In the genomic region with DNA sequence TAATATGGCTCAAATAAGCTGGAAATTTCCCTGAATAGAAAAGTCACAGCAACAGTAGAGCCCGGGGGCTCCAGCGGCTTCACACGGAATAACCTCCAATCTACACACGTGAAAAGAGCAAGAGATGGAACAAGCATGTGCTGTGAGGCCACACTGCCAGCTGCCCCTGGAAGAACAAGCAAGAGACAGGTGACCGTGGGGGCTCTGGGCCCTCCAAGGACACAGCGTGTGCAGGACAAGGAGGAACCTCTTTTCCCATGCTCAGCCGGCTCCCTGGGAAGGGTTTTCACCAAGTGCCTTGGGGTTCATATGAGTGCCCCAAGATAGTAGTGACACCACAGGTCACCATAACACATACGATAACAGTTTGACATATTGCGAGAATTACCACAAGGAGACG, we compare ENCODE assay signal across 19 cellular contexts.
"Had no signal": no experiment of that assay in that cellular context is flagged by ENCODE, and none has a peak within 500 bp of the region (broad histone marks: within the 10 kb centered on the region; RNA-seq: fewer than 3 reads in every experiment).

No MANE protein-coding gene starts in this region.

- DNase-seq: activated CD4-positive, alpha-beta T cell treated with anti-CD3 and anti-CD28 coated beads, Interleukin-2, amount 10 ng/mL, durations not matched to agents 7 days and 5 days; activated CD8-positive, alpha-beta T cell treated with anti-CD3 and anti-CD28 coated beads, Interleukin-2, amount 10 ng/mL, durations not matched to agents 7 days and 5 days; activated gamma-delta T cell; activated T-cell treated with anti-CD3 and anti-CD28 coated beads, Interleukin-2, amount 50 U/mL, for 48 hours; anterior cingulate cortex; central memory CD4-positive, alpha-beta T cell; cortex of kidney; mesenchymal stem cell; naive thymus-derived CD4-positive, alpha-beta T cell; SJCRH30; stimulated activated naive CD8-positive, alpha-beta T cell treated with anti-CD3 and anti-CD28 coated beads, Interleukin-15, amount 100 ng/mL, for 72 hours; trophoblast cell had no signal

- H3K27me3 Mint-ChIP-seq: activated CD4-positive, alpha-beta T cell treated with anti-CD3 and anti-CD28 coated beads, Interleukin-2, amount 10 ng/mL, durations not matched to agents 7 days and 5 days; naive thymus-derived CD4-positive, alpha-beta T cell; stimulated activated naive CD8-positive, alpha-beta T cell treated with anti-CD3 and anti-CD28 coated beads, Interleukin-15, amount 100 ng/mL, for 72 hours had no signal

- H3K4me1 Mint-ChIP-seq: activated CD4-positive, alpha-beta T cell treated with anti-CD3 and anti-CD28 coated beads, Interleukin-2, amount 10 ng/mL, durations not matched to agents 7 days and 5 days; brain; stimulated activated naive CD8-positive, alpha-beta T cell treated with anti-CD3 and anti-CD28 coated beads, Interleukin-15, amount 100 ng/mL, for 72 hours had no signal

- H3K4me3 ChIP-seq: esophagus muscularis mucosa, gastroesophageal sphincter, heart left ventricle, left ventricle myocardium inferior, SJCRH30, suprapubic skin had no signal

- H3K27ac Mint-ChIP-seq: activated CD4-positive, alpha-beta T cell treated with anti-CD3 and anti-CD28 coated beads, Interleukin-2, amount 10 ng/mL, durations not matched to agents 7 days and 5 days; activated CD8-positive, alpha-beta T cell treated with anti-CD3 and anti-CD28 coated beads, Interleukin-2, amount 10 ng/mL, durations not matched to agents 7 days and 5 days; brain; stimulated activated naive CD8-positive, alpha-beta T cell treated with anti-CD3 and anti-CD28 coated beads, Interleukin-15, amount 100 ng/mL, for 72 hours; T-helper 1 cell treated with Interleukin-12 subunit alpha and Interleukin-12 subunit beta and Interleukin-4 antibody, amounts not matched to agents 30 μg/mL and 1 μg/mL, for 36 hours had no signal

- H3K4me1 ChIP-seq: esophagus muscularis mucosa, gastroesophageal sphincter, heart left ventricle, left ventricle myocardium inferior, SJCRH30, suprapubic skin had no signal

- H3K4me3 Mint-ChIP-seq: activated CD4-positive, alpha-beta T cell treated with anti-CD3 and anti-CD28 coated beads, Interleukin-2, amount 10 ng/mL, durations not matched to agents 7 days and 5 days; activated CD8-positive, alpha-beta T cell treated with anti-CD3 and anti-CD28 coated beads, Interleukin-2, amount 10 ng/mL, durations not matched to agents 7 days and 5 days; brain; stimulated activated naive CD8-positive, alpha-beta T cell treated with anti-CD3 and anti-CD28 coated beads, Interleukin-15, amount 100 ng/mL, for 72 hours; T-helper 1 cell treated with Interleukin-12 subunit alpha and Interleukin-12 subunit beta and Interleukin-4 antibody, amounts not matched to agents 30 μg/mL and 1 μg/mL, for 36 hours had no signal

- H3K27ac ChIP-seq: esophagus muscularis mucosa, gastroesophageal sphincter, heart left ventricle, left ventricle myocardium inferior, SJCRH30, suprapubic skin had no signal

- H3K27me3 ChIP-seq: esophagus muscularis mucosa, gastroesophageal sphincter, heart left ventricle, SJCRH30, suprapubic skin had no signal
